ENCODE assay signal across 24 cellular contexts in genomic region chr18:7557891-7558454, GRCh38.
"Had no signal": no experiment of that assay in that cellular context is flagged by ENCODE, and none has a peak within 500 bp of the region (broad histone marks: within the 10 kb centered on the region; RNA-seq: fewer than 3 reads in every experiment).

No MANE protein-coding gene starts in this region.

- H3K27ac ChIP-seq: esophagus squamous epithelium, left lung, lower lobe of right lung, neutrophil, pancreas, prostate gland, right lobe of liver, suprapubic skin, transverse colon had no signal

- H3K4me3 Mint-ChIP-seq: endodermal cell; naive thymus-derived CD8-positive, alpha-beta T cell; nephron progenitor cell; stimulated activated naive B cell treated with anti-CD40 and anti-IgM and Interleukin-4, amounts not matched to agents 10 μg/mL and 1 μg/mL and 100 μg/mL, for 72 hours; stimulated activated naive CD8-positive, alpha-beta T cell treated with anti-CD3 and anti-CD28 coated beads, Interleukin-15, Interleukin-2, amounts not matched to agents 100 ng/mL and 50 ng/mL, for 24 hours had no signal

- H3K4me3 ChIP-seq: esophagus squamous epithelium, left lung, lower lobe of right lung, pancreas, prostate gland, right lobe of liver, suprapubic skin, transverse colon had no signal

- H3K9me3 ChIP-seq: esophagus squamous epithelium, left lung, lower lobe of right lung, neutrophil, pancreas, prostate gland, right lobe of liver, suprapubic skin, transverse colon had no signal

- H3K36me3 Mint-ChIP-seq: naive thymus-derived CD8-positive, alpha-beta T cell; stimulated activated naive B cell treated with anti-CD40 and anti-IgM and Interleukin-4, amounts not matched to agents 10 μg/mL and 1 μg/mL and 100 μg/mL, for 72 hours had no signal

- ATAC-seq: left lung; lower lobe of right lung; naive thymus-derived CD8-positive, alpha-beta T cell; pancreas; right lobe of liver; stimulated activated naive B cell treated with anti-CD40 and anti-IgM and Interleukin-4, amounts not matched to agents 10 μg/mL and 1 μg/mL and 100 μg/mL, for 72 hours had no signal

- H3K4me1 Mint-ChIP-seq: naive thymus-derived CD8-positive, alpha-beta T cell; stimulated activated naive B cell treated with anti-CD40 and anti-IgM and Interleukin-4, amounts not matched to agents 10 μg/mL and 1 μg/mL and 100 μg/mL, for 72 hours had no signal

- H3K36me3 ChIP-seq: esophagus squamous epithelium, left lung, lower lobe of right lung, neutrophil, pancreas, prostate gland, right lobe of liver, suprapubic skin, transverse colon had no signal

- DNase-seq: central memory CD4-positive, alpha-beta T cell; effector CD8-positive, alpha-beta T cell; endodermal cell; erythroblast; esophagus squamous epithelium; foreskin melanocyte; glutamatergic neuron; left lung; lower lobe of right lung; naive thymus-derived CD8-positive, alpha-beta T cell; nephron progenitor cell; pancreas; right lobe of liver; stimulated activated CD4-positive, alpha-beta T cell treated with anti-CD3 and anti-CD28 coated beads, Interleukin-15, amount 100 ng/mL, for 24 hours; stimulated activated CD4-positive, alpha-beta T cell treated with anti-CD3 and anti-CD28 coated beads, Interleukin-2, amount 100 ng/mL, for 48 hours; stimulated activated naive B cell treated with anti-CD40 and anti-IgM and Interleukin-4, amounts not matched to agents 10 μg/mL and 1 μg/mL and 100 μg/mL, for 72 hours; transverse colon had no signal

- H3K27me3 ChIP-seq: esophagus squamous epithelium, left lung, pancreas, right lobe of liver, suprapubic skin, transverse colon had no signal

- H3K27ac Mint-ChIP-seq: endodermal cell; naive thymus-derived CD8-positive, alpha-beta T cell; nephron progenitor cell; stimulated activated naive B cell treated with anti-CD40 and anti-IgM and Interleukin-4, amounts not matched to agents 10 μg/mL and 1 μg/mL and 100 μg/mL, for 72 hours; stimulated activated naive CD8-positive, alpha-beta T cell treated with anti-CD3 and anti-CD28 coated beads, Interleukin-15, Interleukin-2, amounts not matched to agents 100 ng/mL and 50 ng/mL, for 24 hours had no signal

- H3K9me3 Mint-ChIP-seq: stimulated activated naive CD8-positive, alpha-beta T cell treated with anti-CD3 and anti-CD28 coated beads, Interleukin-15, Interleukin-2, amounts not matched to agents 100 ng/mL and 50 ng/mL, for 24 hours had no signal

- H3K4me1 ChIP-seq: left lung, pancreas, prostate gland, right lobe of liver, suprapubic skin had no signal

- FAIRE-seq: colon, keratinocyte, pancreas, small intestine had no signal
